In genomic region chr3:159919873-159920272, GRCh38 we compare ENCODE assay signal across 10 cellular contexts.
DNase-seq lines count a peak whose midpoint lies in the region; ATAC-seq lines count a peak whose summit lies in the region.
"Had no signal": no experiment of that assay in that cellular context is flagged by ENCODE, and none has a peak within 500 bp of the region (broad histone marks: within the 10 kb centered on the region; RNA-seq: fewer than 3 reads in every experiment).

No MANE protein-coding gene starts in this region.

- DNase-seq in dedifferentiated amniotic fluid mesenchymal stem cell (ENCODE audit: extremely low spot score) (peak; percentile 29), HT-29 (ENCODE audit: low spot score) (no peak), NCI-H187 (lab: John Stamatoyannopoulos, UW) (no peak), NCI-H1092 (lab: John Stamatoyannopoulos, UW) (no peak)
- DNase-seq in activated naive CD4-positive, alpha-beta T cell treated with anti-CD3 and anti-CD28 coated beads, Interleukin-2, amount 50 U/mL, for 72 hours (ENCODE audit: low spot score in 2 of 2) = no peak
- DNase-seq: DMS79, KBM-7 had no signal

- no peaks in the 10 kb centered on the region for H3K9me3 Mint-ChIP-seq in activated naive CD4-positive, alpha-beta T cell treated with anti-CD3 and anti-CD28 coated beads, Interleukin-2, amount 50 U/mL, for 72 hours

- ATAC-seq in GM18508 (IDR thresholded peaks at IDR 0.05; ENCODE audit: insufficient read depth, unreplicated experiment) (peak; percentile 82), GM21723 (IDR thresholded peaks at IDR 0.05; ENCODE audit: unreplicated experiment) (peak; percentile 78), HG03457 (IDR thresholded peaks at IDR 0.05; ENCODE audit: unreplicated experiment) (peak; percentile 77)
- ATAC-seq in activated naive CD4-positive, alpha-beta T cell treated with anti-CD3 and anti-CD28 coated beads, Interleukin-2, amount 50 U/mL, for 72 hours = no peak

- no peaks in the 10 kb centered on the region for H3K36me3 Mint-ChIP-seq in activated naive CD4-positive, alpha-beta T cell treated with anti-CD3 and anti-CD28 coated beads, Interleukin-2, amount 50 U/mL, for 72 hours

- H3K27ac Mint-ChIP-seq in activated naive CD4-positive, alpha-beta T cell treated with anti-CD3 and anti-CD28 coated beads, Interleukin-2, amount 50 U/mL, for 72 hours = no peak overlapping the region

Comparison
In these comparisons a context has a peak if more than half of its experiments do, and no peak if none do; other contexts are left out.
1. ATAC-seq: peak in GM18508 (single experiment), GM21723 (single experiment) and HG03457 (single experiment); none in activated naive CD4-positive, alpha-beta T cell treated with anti-CD3 and anti-CD28 coated beads, Interleukin-2, amount 50 U/mL, for 72 hours (0 of 2).